In genomic region chr7:48173983-48174382, GRCh38 we compare ENCODE assay signal across 21 cellular contexts. TPM values are rescaled to one million over a fixed set of nuclear protein-coding genes. Genes with fewer than 3 reads are reported as not detected.
DNase-seq lines count a peak whose midpoint lies in the region; ATAC-seq and TF ChIP-seq lines count a peak whose summit lies in the region.
"Had no signal": no experiment of that assay in that cellular context is flagged by ENCODE, and none has a peak within 500 bp of the region (broad histone marks: within the 10 kb centered on the region; RNA-seq: fewer than 3 reads in every experiment).

No MANE protein-coding gene starts in this region.

- peak overlapping the region; percentile 36; the same call in 1 of the 2 replicates for H3K9ac ChIP-seq in PC-3 (ENCODE audit: low read length)
- H3K9ac ChIP-seq: neural progenitor cell had no signal

- CTCF ChIA-PET in PC-3 (lab: Charles Lee), result interaction anchor here (1.0 to 1.7 kb wide), 3 partner anchors 19 to 125 kb away, joined by 6 to 12 read pairs (median 6); no protein-coding TSS in a partner anchor

- peak overlapping the region; percentile 65 for H3K4me2 ChIP-seq in PC-3 (ENCODE audit: low read length)
- H3K4me2 ChIP-seq: neural progenitor cell had no signal

- H3K27ac ChIP-seq in PC-3 (ENCODE audit: low read length) (peak overlapping the region; percentile 82), neutrophil (peak overlapping the region; percentile 57)
- H3K27ac ChIP-seq: gastroesophageal sphincter, neural progenitor cell, suprapubic skin had no signal

- H4K20me1 ChIP-seq in PC-3 (ENCODE audit: low read length), result no peaks in the 10 kb centered on the region

- no peaks in the 10 kb centered on the region for H3K27me3 ChIP-seq in PC-3 (ENCODE audit: low read length)
- no peaks in the 10 kb centered on the region for H3K27me3 ChIP-seq in neutrophil
- H3K27me3 ChIP-seq: gastroesophageal sphincter, neural progenitor cell, suprapubic skin had no signal

- H3K4me3 Mint-ChIP-seq in effector memory CD8-positive, alpha-beta T cell, result no peak overlapping the region
- H3K4me3 Mint-ChIP-seq: neural progenitor cell; T-helper 1 cell treated with Interleukin-12 subunit alpha and Interleukin-12 subunit beta and Interleukin-4 antibody, amounts not matched to agents 30 μg/mL and 1 μg/mL, for 36 hours had no signal

- BruUV-seq in PC-3 (replicated peaks; lab: Mats Ljungman, UMichigan), result no TSS peak

- H3K27me3 Mint-ChIP-seq in effector memory CD8-positive, alpha-beta T cell, result peaks cover 19 to 32% of the 10 kb centered on the region in 2 donors

- no peak overlapping the region for H2AFZ ChIP-seq in PC-3 (ENCODE audit: low read length)
- H2AFZ ChIP-seq: neural progenitor cell had no signal

- H3K4me3 ChIP-seq in PC-3 (ENCODE audit: low read length) (peak overlapping the region; percentile 11; the same call in 1 of the 2 replicates), neutrophil (ENCODE audit: low read depth in 1 of 2, low read length in 1 of 2) (no peak overlapping the region)
- H3K4me3 ChIP-seq: gastroesophageal sphincter, mucosa of descending colon, neural progenitor cell, suprapubic skin had no signal

- H3K4me1 Mint-ChIP-seq in effector memory CD8-positive, alpha-beta T cell (ENCODE audit: low read depth in 2 of 2), result no peaks in the 10 kb centered on the region

- ATAC-seq in PC-3, result peak; percentile 82
- no peak for ATAC-seq in effector memory CD8-positive, alpha-beta T cell (replicated peaks)
- ATAC-seq: gastroesophageal sphincter, left lobe of liver, mucosa of descending colon had no signal

- H3K4me1 ChIP-seq in PC-3 (ENCODE audit: insufficient read depth, low read length) (peaks cover 22% of the 10 kb centered on the region), neutrophil (ENCODE audit: control insufficient read depth in 1 of 2, insufficient read depth in 1 of 2, low read depth in 1 of 2, low read length in 1 of 2) (peaks cover 65 to 69% of the 10 kb centered on the region in 2 experiments)
- H3K4me1 ChIP-seq: gastroesophageal sphincter, neural progenitor cell, suprapubic skin had no signal

- POLR2A ChIA-PET in PC-3 (lab: Charles Lee; ENCODE audit: unreplicated experiment), result interaction anchor here (0.5 to 0.6 kb wide), 3 partner anchors 19 to 650 kb away, joined by 3 read pairs; no protein-coding TSS in a partner anchor

- H3K36me3 ChIP-seq in PC-3 (ENCODE audit: low read depth, low read length), result no peaks in the 10 kb centered on the region
- peaks cover 5% of the 10 kb centered on the region for H3K36me3 ChIP-seq in neutrophil
- H3K36me3 ChIP-seq: gastroesophageal sphincter, neural progenitor cell, suprapubic skin had no signal

- H3K27ac Mint-ChIP-seq in effector memory CD8-positive, alpha-beta T cell, result no peak overlapping the region
- H3K27ac Mint-ChIP-seq: neural progenitor cell; T-helper 1 cell treated with Interleukin-12 subunit alpha and Interleukin-12 subunit beta and Interleukin-4 antibody, amounts not matched to agents 30 μg/mL and 1 μg/mL, for 36 hours had no signal

- intact Hi-C loops in PC-3 (cut with micrococcal nuclease), result loop anchor here (1.0 to 10.0 kb wide), 5 partner anchors 9 to 1253 kb away; no protein-coding TSS in a partner anchor

- no peaks in the 10 kb centered on the region for H3K9me3 Mint-ChIP-seq in effector memory CD8-positive, alpha-beta T cell
- H3K9me3 Mint-ChIP-seq: T-helper 1 cell treated with Interleukin-12 subunit alpha and Interleukin-12 subunit beta and Interleukin-4 antibody, amounts not matched to agents 30 μg/mL and 1 μg/mL, for 36 hours had no signal

- TF ChIP-seq CTCF in PC-3 (conservative IDR thresholded peaks at IDR 0.05; ENCODE audit: low read depth, low read length), result no peak
- TF ChIP-seq CTCF in neutrophil (IDR thresholded peaks at IDR 0.05), result no peak

- no peaks in the 10 kb centered on the region for H3K79me2 ChIP-seq in PC-3 (ENCODE audit: low read length)

- no peaks in the 10 kb centered on the region for H3F3A ChIP-seq in PC-3 (ENCODE audit: low read length, unreplicated experiment)

- H3K9me3 ChIP-seq in PC-3 (ENCODE audit: low read length), result no peaks in the 10 kb centered on the region
- no peaks in the 10 kb centered on the region for H3K9me3 ChIP-seq in neutrophil
- H3K9me3 ChIP-seq: gastroesophageal sphincter, mucosa of descending colon, suprapubic skin had no signal

- peak; percentile 37 for DNase-seq in AG20443 (ENCODE audit: low spot score)
- peak; percentile 69 for DNase-seq in PC-3
- DNase-seq in dermis blood vessel endothelial cell, result peak; percentile 41
- DNase-seq in NCI-H526 (lab: John Stamatoyannopoulos, UW), result no peak
- DNase-seq in effector memory CD8-positive, alpha-beta T cell, result no peak
- no peak for DNase-seq in amniotic stem cell (lab: John Stamatoyannopoulos, UW)
- no peak for DNase-seq in activated CD4-positive, alpha-beta T cell treated with anti-CD3 and anti-CD28 coated beads for 4 hours
- DNase-seq: activated CD4-positive, alpha-beta T cell treated with anti-CD3 and anti-CD28 coated beads, Interleukin-2, amount 50 U/mL, for 48 hours; activated naive CD4-positive, alpha-beta T cell; activated T-cell treated with anti-CD3 and anti-CD28 coated beads for 4 hours; GOT3; mucosa of descending colon; NCI-H2107; NCI-H510A treated with DMSO at 0.1 percent for 48 hours; SHP77 had no signal

- H3K36me3 Mint-ChIP-seq in effector memory CD8-positive, alpha-beta T cell (ENCODE audit: insufficient read depth), result peaks cover 3% of the 10 kb centered on the region
- H3K36me3 Mint-ChIP-seq: neural progenitor cell had no signal

- H3K9me2 ChIP-seq in PC-3 (replicated peaks; ENCODE audit: low read length), result no peaks in the 10 kb centered on the region

RNA-seq across cellular contexts. Expression of gene ABCA13, which starts 2.7 kb away (rescaled TPM):
- total RNA-seq in PC-3 (2014; rRNA removed) (1.8 and 2.1 TPM in 2 replicates), dermis blood vessel endothelial cell (under 0.01 TPM in 1 of 2 replicates, not detected in the other)

Comparison
In these comparisons a context has a peak if more than half of its experiments do, and no peak if none do; other contexts are left out.
1. DNase-seq: peak in AG20443 (single experiment), PC-3 (single experiment) and dermis blood vessel endothelial cell (single experiment); none in NCI-H526 (0 of 2), effector memory CD8-positive, alpha-beta T cell (0 of 3), amniotic stem cell (single experiment) and activated CD4-positive, alpha-beta T cell treated with anti-CD3 and anti-CD28 coated beads for 4 hours (0 of 2).